ENCODE assay signal across 8 cellular contexts in the genomic region with DNA sequence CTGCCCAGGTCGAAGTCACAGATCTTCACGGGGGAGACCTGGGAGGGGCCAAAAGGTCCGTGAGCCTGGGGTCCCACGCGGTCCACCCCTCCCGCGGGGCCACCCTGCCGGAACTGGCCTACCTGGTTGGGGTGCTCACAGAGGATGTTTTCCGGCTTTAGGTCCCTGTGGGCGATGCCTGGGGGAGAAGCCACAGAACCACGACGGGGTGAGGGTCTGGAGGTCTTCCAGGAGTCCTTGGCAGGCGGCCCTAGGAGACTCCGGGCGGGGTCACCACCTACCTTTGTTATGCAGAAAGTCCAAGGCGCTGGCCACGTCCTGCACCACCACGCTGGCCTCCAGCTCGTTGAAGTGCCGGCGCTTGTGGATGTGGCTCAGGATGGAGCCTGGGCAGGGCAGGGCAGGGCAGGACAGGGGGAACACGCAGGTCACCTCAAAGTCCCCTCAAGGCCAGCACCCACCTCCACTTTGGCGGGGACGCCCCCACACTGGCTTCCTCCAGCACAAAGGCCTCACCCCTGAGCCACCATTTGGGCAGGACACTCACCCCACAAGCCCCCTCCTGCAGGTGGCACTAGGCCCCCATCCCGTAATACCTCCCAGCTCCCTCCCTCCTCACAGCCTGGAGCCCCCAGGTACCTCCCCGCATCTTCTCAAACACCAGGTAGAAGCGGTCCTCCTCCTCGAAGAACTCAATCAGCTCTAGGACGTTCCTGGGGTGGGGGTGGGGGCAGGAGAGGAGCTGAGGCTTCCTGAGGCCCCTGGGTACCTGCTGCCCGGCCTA. TPM values are rescaled to one million over a fixed set of nuclear protein-coding genes. Genes with fewer than 3 reads are reported as not detected.
A peak's percentile ranks its signal among the peaks of the same experiment; 100 is the strongest.
DNase-seq lines count a peak whose midpoint lies in the region; ATAC-seq and TF ChIP-seq lines count a peak whose summit lies in the region.

No MANE protein-coding gene starts in this region.

- H2BK5ac ChIP-seq in trophoblast cell (ENCODE audit: low read depth, low read length, poor library complexity): peak overlapping the region; percentile 81

- peak overlapping the region; percentile 73 for H3K4me3 ChIP-seq in Loucy (ENCODE audit: low read length, poor library complexity, severe bottlenecking)
- H3K4me3 ChIP-seq in trophoblast cell (ENCODE audit: low read depth, low read length): no peak overlapping the region

- H4K20me1 ChIP-seq in Loucy (ENCODE audit: insufficient read depth, low read length, poor library complexity, severe bottlenecking): peaks cover 39% of the 10 kb centered on the region

- peak overlapping the region; percentile 82 for H3K27ac ChIP-seq in trophoblast cell (ENCODE audit: low read depth, low read length)

- peak overlapping the region; percentile 71 for H4K12ac ChIP-seq in trophoblast cell (ENCODE audit: low read depth, low read length)

- TF ChIP-seq CTCF in Loucy (conservative IDR thresholded peaks at IDR 0.05; ENCODE audit: low read length) (no peak; the same call in 1 of the 2 replicates), Calu3 (IDR thresholded peaks at IDR 0.05; ENCODE audit: unreplicated experiment) (no peak), HFFc6 (IDR thresholded peaks at IDR 0.05) (no peak)

- peaks cover 13% of the 10 kb centered on the region for H3K79me1 ChIP-seq in trophoblast cell (ENCODE audit: low read length)

- H3K4me3 Mint-ChIP-seq in Calu3 (ENCODE audit: low read depth, unreplicated experiment) (no peak overlapping the region), HFFc6 (no peak overlapping the region)

- H3K27me3 ChIP-seq in Loucy (ENCODE audit: insufficient read depth, low read length, poor library complexity, severe bottlenecking) (no peaks in the 10 kb centered on the region), trophoblast cell (ENCODE audit: insufficient read depth, low read length) (no peaks in the 10 kb centered on the region)

- peak overlapping the region; percentile 94 for H4K8ac ChIP-seq in trophoblast cell (ENCODE audit: low read depth, low read length)

- no CpG with 5 or more reads among the region's 30 CpGs for WGBS in trophoblast cell (ENCODE audit: extremely low coverage, insufficient coverage, insufficient read length)

- no peaks in the 10 kb centered on the region for H3K9me2 ChIP-seq in Loucy (replicated peaks; ENCODE audit: low read depth, low read length)

- peak overlapping the region; percentile 73 for H2BK120ac ChIP-seq in trophoblast cell (ENCODE audit: insufficient read depth, low read length, poor library complexity)

- H3K36me3 Mint-ChIP-seq in Calu3 (ENCODE audit: insufficient read depth, unreplicated experiment) (peaks cover 53% of the 10 kb centered on the region), HFFc6 (ENCODE audit: low read depth) (no peaks in the 10 kb centered on the region)

- H3K9me3 Mint-ChIP-seq in Calu3 (ENCODE audit: low read depth, unreplicated experiment): no peaks in the 10 kb centered on the region
- no peaks in the 10 kb centered on the region for H3K9me3 Mint-ChIP-seq in HFFc6

- peak overlapping the region; percentile 95 for H2AK5ac ChIP-seq in trophoblast cell (ENCODE audit: low read length)

- CTCF ChIA-PET in Calu3 (lab: Charles Lee): no interaction called here

- intact Hi-C loops in Calu3 (cut with micrococcal nuclease; ENCODE audit: unreplicated experiment): no loop called here

- H3K36me3 ChIP-seq in Loucy (ENCODE audit: insufficient read depth, low read length) (peaks cover 20% of the 10 kb centered on the region; the same call in 1 of the 2 replicates), trophoblast cell (ENCODE audit: control insufficient read depth in 1 of 2, insufficient read depth in 2 of 2, low read length in 2 of 2) (peaks cover 77 to 79% of the 10 kb centered on the region in 2 experiments)

- H3K4me1 Mint-ChIP-seq in Calu3 (ENCODE audit: low read depth, unreplicated experiment): no peaks in the 10 kb centered on the region
- H3K4me1 Mint-ChIP-seq in HFFc6 (ENCODE audit: low read depth): no peaks in the 10 kb centered on the region; the same call in 1 of the 2 replicates

- H3K4me1 ChIP-seq in Loucy (ENCODE audit: insufficient read depth, low read length, poor library complexity, severe bottlenecking): peaks cover 31% of the 10 kb centered on the region
- H3K4me1 ChIP-seq in trophoblast cell (ENCODE audit: control insufficient read depth in 1 of 2, insufficient read depth in 2 of 2, low read length in 2 of 2): peaks cover 15 to 17% of the 10 kb centered on the region in 2 experiments

- peak overlapping the region; percentile 88 for H2BK12ac ChIP-seq in trophoblast cell (ENCODE audit: low read length)

- DNase-seq in epidermal melanocyte (ENCODE audit: insufficient read length, low spot score) (peak; percentile 9), trophoblast cell (peak in 1 of 2 donors; percentile 55), Calu3 (no peak), HFFc6 (no peak), COR-L47 (lab: John Stamatoyannopoulos, UW) (no peak)

- peak overlapping the region; percentile 98 for H4K91ac ChIP-seq in trophoblast cell (ENCODE audit: low read depth, low read length)

- peak overlapping the region; percentile 61 for H3K4ac ChIP-seq in trophoblast cell (ENCODE audit: low read depth, low read length)

- ATAC-seq in GM18505 (IDR thresholded peaks at IDR 0.05; ENCODE audit: unreplicated experiment) (peak; percentile 11), HG02885 (IDR thresholded peaks at IDR 0.05; ENCODE audit: poor library complexity, unreplicated experiment) (no peak)

- H3K9ac ChIP-seq in Loucy (ENCODE audit: low read depth, low read length, poor library complexity, severe bottlenecking): peak overlapping the region; percentile 69
- H3K9ac ChIP-seq in trophoblast cell (ENCODE audit: low read length): no peak overlapping the region

- H2AFZ ChIP-seq in Loucy (ENCODE audit: low read length) (0 out of 2 replicates have a peak overlapping the region, but pooled peaks have one; percentile 13), trophoblast cell (ENCODE audit: insufficient read depth, low read length, poor library complexity) (peak overlapping the region; percentile 66)

- peak overlapping the region; percentile 76 for H3K4me2 ChIP-seq in Loucy (ENCODE audit: low read depth, low read length, poor library complexity, severe bottlenecking)
- peak overlapping the region; percentile 51 for H3K4me2 ChIP-seq in trophoblast cell (ENCODE audit: low read length)

- H3K9me3 ChIP-seq in Loucy (ENCODE audit: insufficient read depth, low read depth, low read length) (no peaks in the 10 kb centered on the region), trophoblast cell (ENCODE audit: insufficient read depth, low read depth, low read length) (peaks cover 1% of the 10 kb centered on the region)

- H3K18ac ChIP-seq in trophoblast cell (ENCODE audit: low read length): peak overlapping the region; percentile 85

- BruUV-seq in Calu3 (replicated peaks; lab: Mats Ljungman, UMichigan): no TSS peak

- 0 out of 2 replicates have a peak, but pooled peaks cover 3% of the 10 kb centered on the region for H3F3A ChIP-seq in Loucy (ENCODE audit: low read depth)

- no peak for TF ChIP-seq POLR2A in GM18505 (IDR thresholded peaks at IDR 0.05; ENCODE audit: borderline replicate concordance, extremely low read depth, insufficient read depth, insufficient read length)

- H3K27ac Mint-ChIP-seq in Calu3 (ENCODE audit: unreplicated experiment) (no peak overlapping the region), HFFc6 (no peak overlapping the region)

- H3K14ac ChIP-seq in trophoblast cell (ENCODE audit: low read length): peak overlapping the region; percentile 83

- H3K27me3 Mint-ChIP-seq in Calu3 (ENCODE audit: unreplicated experiment) (no peaks in the 10 kb centered on the region), HFFc6 (ENCODE audit: insufficient read depth) (no peaks in the 10 kb centered on the region; the same call in 1 of the 2 replicates)

- no peak overlapping the region for H3K23ac ChIP-seq in trophoblast cell (ENCODE audit: low read length)

- peaks cover 50% of the 10 kb centered on the region; the same call in 1 of the 2 replicates for H3K79me2 ChIP-seq in Loucy (ENCODE audit: insufficient read depth, low read length)
- peaks cover 4% of the 10 kb centered on the region for H3K79me2 ChIP-seq in trophoblast cell (ENCODE audit: control insufficient read depth, insufficient read depth, low read length, poor library complexity)

RNA-seq across cellular contexts. Expression of a gene that starts 8.4 kb away (rescaled TPM):
- 339 and 368 TPM in 2 replicates for polyA plus RNA-seq in trophoblast cell (2013)
- total RNA-seq in Calu3 (2022): 96.0 and 99.7 TPM in 2 replicates
- 10 to 100 TPM; 61.5 to 82.9 (median 65.2) TPM for total RNA-seq in HFFc6 (2021; fragmentation: NEBNext Ultra II Directional; extraction: Animal tissue kit (Norgen Biotek cat#: 25700))

RNA-seq across cellular contexts. Expression of a gene that starts 27.2 kb away (rescaled TPM):
- 43.8 and 44.5 TPM in 2 replicates for polyA plus RNA-seq in trophoblast cell (2013)
- total RNA-seq in Calu3 (2022): 65.3 and 72.3 TPM in 2 replicates
- 10 to 100 TPM; 74.1 to 95.6 (median 84.7) TPM for total RNA-seq in HFFc6 (2021; fragmentation: NEBNext Ultra II Directional; extraction: Animal tissue kit (Norgen Biotek cat#: 25700))

RNA-seq across cellular contexts. Expression of a gene that starts 53.4 kb away (rescaled TPM):
- polyA plus RNA-seq in trophoblast cell (2013): 34.5 and 34.8 TPM in 2 replicates
- 13.7 and 15.8 TPM in 2 replicates for total RNA-seq in Calu3 (2022)
- 10 to 100 TPM; 47.1 to 52.6 (median 51.2) TPM for total RNA-seq in HFFc6 (2021; fragmentation: NEBNext Ultra II Directional; extraction: Animal tissue kit (Norgen Biotek cat#: 25700))

RNA-seq across cellular contexts. Expression of a gene that starts 54.0 kb away (rescaled TPM):
- polyA plus RNA-seq in trophoblast cell (2013): 1.2 and 1.5 TPM in 2 replicates
- total RNA-seq in Calu3 (2022): 2.7 and 2.8 TPM in 2 replicates
- 1 to 10 TPM in 5 of 6 experiments, under 1 TPM in 1; 0.68 to 1.9 (median 1.5) TPM for total RNA-seq in HFFc6 (2021; fragmentation: NEBNext Ultra II Directional; extraction: Animal tissue kit (Norgen Biotek cat#: 25700))
